24 cellular contexts compared by ENCODE assay signal in the genomic region with DNA sequence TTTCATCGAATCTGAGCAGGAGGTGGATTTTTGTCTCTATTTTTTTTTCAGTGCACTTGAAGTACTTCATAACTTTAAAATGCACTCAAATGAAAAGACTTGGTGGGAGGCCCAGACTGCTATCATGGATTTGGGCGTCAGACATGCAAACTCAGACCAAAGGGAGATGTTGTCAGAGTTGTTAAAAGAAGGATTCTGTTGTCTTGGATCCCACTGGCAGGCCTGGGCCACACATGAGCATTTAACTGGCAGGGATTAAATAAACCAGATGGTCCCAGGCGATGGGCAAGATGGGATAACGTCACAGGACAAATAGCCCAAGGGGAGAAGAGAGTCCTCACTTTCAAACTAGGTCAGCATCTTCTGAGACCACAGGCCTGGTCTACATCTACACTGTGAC. TPM values are rescaled to one million over a fixed set of nuclear protein-coding genes. Genes with fewer than 3 reads are reported as not detected.
DNase-seq lines count a peak whose midpoint lies in the region; ATAC-seq and TF ChIP-seq lines count a peak whose summit lies in the region.
"Had no signal": no experiment of that assay in that cellular context is flagged by ENCODE, and none has a peak within 500 bp of the region (broad histone marks: within the 10 kb centered on the region; RNA-seq: fewer than 3 reads in every experiment).

No MANE protein-coding gene starts in this region.

- no peaks in the 10 kb centered on the region for H3K27me3 ChIP-seq in left ventricle myocardium inferior (ENCODE audit: low read depth)
- H3K27me3 ChIP-seq in stomach smooth muscle (ENCODE audit: control insufficient read depth in 1 of 2, insufficient read depth in 2 of 2, low read length in 2 of 2): no peaks in the 10 kb centered on the region
- H3K27me3 ChIP-seq: body of pancreas had no signal

- H3K36me3 ChIP-seq in left ventricle myocardium inferior: no peaks in the 10 kb centered on the region
- H3K36me3 ChIP-seq in stomach smooth muscle (ENCODE audit: control insufficient read depth in 2 of 2, insufficient read depth in 2 of 2, low read length in 2 of 2): no peaks in the 10 kb centered on the region

- H3K4me3 Mint-ChIP-seq in activated naive CD8-positive, alpha-beta T cell treated with anti-CD3 and anti-CD28 coated beads, Interleukin-2, amount 50 U/mL, for 24 hours: no peak overlapping the region
- H3K4me3 Mint-ChIP-seq: activated CD8-positive, alpha-beta T cell treated with anti-CD3 and anti-CD28 coated beads, Interleukin-2, amount 10 ng/mL, durations not matched to agents 7 days and 5 days; activated naive CD8-positive, alpha-beta T cell treated with anti-CD3 and anti-CD28 coated beads, Interleukin-2, amount 10 ng/mL, durations not matched to agents 7 days and 5 days had no signal

- H3K9me3 ChIP-seq in left ventricle myocardium inferior (replicated peaks): no peaks in the 10 kb centered on the region
- H3K9me3 ChIP-seq in stomach smooth muscle (ENCODE audit: control insufficient read depth in 2 of 2, low read length in 2 of 2): no peaks in the 10 kb centered on the region
- H3K9me3 ChIP-seq: body of pancreas had no signal

- intact Hi-C loops in left ventricle myocardium inferior (cut with micrococcal nuclease): loop anchor here (10.0 kb wide), 1 partner anchor 462 kb away; the partner anchor contains the start of gene SST

- H3K27ac ChIP-seq in caudate nucleus (ENCODE audit: low read depth, low read length) (peak overlapping the region; percentile 11), left ventricle myocardium inferior (replicated peaks) (peak overlapping the region; percentile 63), stomach smooth muscle (ENCODE audit: low read length) (peak overlapping the region; percentile 46)
- H3K27ac ChIP-seq: body of pancreas had no signal

- no peaks in the 10 kb centered on the region for H3K4me1 Mint-ChIP-seq in activated naive CD8-positive, alpha-beta T cell treated with anti-CD3 and anti-CD28 coated beads, Interleukin-2, amount 50 U/mL, for 24 hours
- H3K4me1 Mint-ChIP-seq: activated naive CD8-positive, alpha-beta T cell treated with anti-CD3 and anti-CD28 coated beads, Interleukin-2, amount 10 ng/mL, durations not matched to agents 7 days and 5 days; naive B cell had no signal

- H3K9me3 Mint-ChIP-seq in activated naive CD8-positive, alpha-beta T cell treated with anti-CD3 and anti-CD28 coated beads, Interleukin-2, amount 50 U/mL, for 24 hours: no peaks in the 10 kb centered on the region
- H3K9me3 Mint-ChIP-seq: activated naive CD8-positive, alpha-beta T cell treated with anti-CD3 and anti-CD28 coated beads, Interleukin-2, amount 10 ng/mL, durations not matched to agents 7 days and 5 days had no signal

- DNase-seq in AG08395 (ENCODE audit: low spot score) (peak; percentile 24), caudate nucleus (lab: John Stamatoyannopoulos, UW) (peak in 1 of 61 donors; percentile 24), left ventricle myocardium inferior (peak; percentile 33), T1000 (lab: John Stamatoyannopoulos, UW) (no peak)
- DNase-seq in activated naive CD8-positive, alpha-beta T cell treated with anti-CD3 and anti-CD28 coated beads, Interleukin-2, amount 50 U/mL, for 24 hours: no peak
- DNase-seq: activated CD4-positive, alpha-beta T cell treated with anti-CD3 and anti-CD28 coated beads for 1 hour; activated CD8-positive, alpha-beta T cell treated with anti-CD3 and anti-CD28 coated beads, Interleukin-2, amount 10 ng/mL, durations not matched to agents 7 days and 5 days; activated effector memory CD4-positive, alpha-beta T cell treated with Interleukin-2 at 50 U/mL for 16 hours; activated naive CD8-positive, alpha-beta T cell treated with anti-CD3 and anti-CD28 coated beads, Interleukin-2, amount 10 ng/mL, durations not matched to agents 7 days and 5 days; activated T-cell treated with anti-CD3 and anti-CD28 coated beads for 4 hours; body of pancreas; KG1; naive B cell; NCI-H146; NCI-H510A treated with DMSO at 0.1 percent for 48 hours; T-helper 1 cell had no signal

- H3K27me3 Mint-ChIP-seq in activated naive CD8-positive, alpha-beta T cell treated with anti-CD3 and anti-CD28 coated beads, Interleukin-2, amount 50 U/mL, for 24 hours: peaks cover 3% of the 10 kb centered on the region

- no peak overlapping the region for H3K4me3 ChIP-seq in left ventricle myocardium inferior
- H3K4me3 ChIP-seq in stomach smooth muscle (ENCODE audit: low read length in 2 of 2): no peak overlapping the region
- H3K4me3 ChIP-seq: body of pancreas had no signal

- no peak overlapping the region for H3K27ac Mint-ChIP-seq in activated naive CD8-positive, alpha-beta T cell treated with anti-CD3 and anti-CD28 coated beads, Interleukin-2, amount 50 U/mL, for 24 hours
- H3K27ac Mint-ChIP-seq: activated CD8-positive, alpha-beta T cell treated with anti-CD3 and anti-CD28 coated beads, Interleukin-2, amount 10 ng/mL, durations not matched to agents 7 days and 5 days; activated naive CD8-positive, alpha-beta T cell treated with anti-CD3 and anti-CD28 coated beads, Interleukin-2, amount 10 ng/mL, durations not matched to agents 7 days and 5 days had no signal

- H3K4me1 ChIP-seq in left ventricle myocardium inferior (peaks cover 25% of the 10 kb centered on the region), stomach smooth muscle (ENCODE audit: control insufficient read depth, insufficient read depth, low read length) (peaks cover 33% of the 10 kb centered on the region)

- H3K9ac ChIP-seq in stomach smooth muscle (ENCODE audit: low read length in 2 of 2): no peak overlapping the region

- no peak for TF ChIP-seq CTCF in left ventricle myocardium inferior (IDR thresholded peaks at IDR 0.05; ENCODE audit: borderline replicate concordance)

- H3K36me3 Mint-ChIP-seq in activated naive CD8-positive, alpha-beta T cell treated with anti-CD3 and anti-CD28 coated beads, Interleukin-2, amount 50 U/mL, for 24 hours (ENCODE audit: low read depth): no peaks in the 10 kb centered on the region
- H3K36me3 Mint-ChIP-seq: naive B cell had no signal

- ATAC-seq in activated naive CD8-positive, alpha-beta T cell treated with anti-CD3 and anti-CD28 coated beads, Interleukin-2, amount 50 U/mL, for 24 hours: no peak
- no peak for ATAC-seq in HG02840 (IDR thresholded peaks at IDR 0.05; ENCODE audit: low FRiP score, unreplicated experiment)
- no peak for ATAC-seq in HG02642 (IDR thresholded peaks at IDR 0.05; ENCODE audit: poor library complexity, unreplicated experiment)
- ATAC-seq: activated CD8-positive, alpha-beta T cell treated with anti-CD3 and anti-CD28 coated beads, Interleukin-2, amount 10 ng/mL, durations not matched to agents 7 days and 5 days; body of pancreas; esophagus mucosa; Panc1 had no signal

RNA-seq across cellular contexts. Expression of gene RTP1, which starts 15.4 kb away (rescaled TPM):
- total RNA-seq in left ventricle myocardium inferior: not detected
- total RNA-seq: activated CD8-positive, alpha-beta T cell treated with anti-CD3 and anti-CD28 coated beads, Interleukin-2, amount 10 ng/mL, durations not matched to agents 7 days and 5 days; activated naive CD8-positive, alpha-beta T cell treated with anti-CD3 and anti-CD28 coated beads, Interleukin-2, amount 10 ng/mL, durations not matched to agents 7 days and 5 days; body of pancreas; esophagus mucosa; mesenteric fat pad; pulmonary artery endothelial cell; SK-MEL-5 had no signal

Comparison
In these comparisons a context has a peak if more than half of its experiments do, and no peak if none do; other contexts are left out.
1. DNase-seq: peak in AG08395 (single experiment) and left ventricle myocardium inferior (single experiment); none in activated naive CD8-positive, alpha-beta T cell treated with anti-CD3 and anti-CD28 coated beads, Interleukin-2, amount 50 U/mL, for 24 hours (single experiment) and T1000 (single experiment).
2. H3K27ac ChIP-seq: peak in every context shown above with its lines; median percentile 63 in left ventricle myocardium inferior; 46 in stomach smooth muscle; 11 in caudate nucleus.